8 cellular contexts compared by ENCODE assay signal in genomic region chr12:116276433-116277216, GRCh38. TPM values are rescaled to one million over a fixed set of nuclear protein-coding genes. Genes with fewer than 3 reads are reported as not detected.
DNase-seq lines count a peak whose midpoint lies in the region; ATAC-seq, FAIRE-seq and TF ChIP-seq lines count a peak whose summit lies in the region.

No MANE protein-coding gene starts in this region.

- FAIRE-seq in GM18507 (lab: Jason Lieb, UNC), result no peak

- no peaks in the 10 kb centered on the region for H3K36me3 ChIP-seq in liver (ENCODE audit: control insufficient read depth in 4 of 4, insufficient read depth in 3 of 4, low read depth in 1 of 4, low read length in 3 of 4)

- DNase-seq in GM18507 (ENCODE audit: extremely low spot score, insufficient read length, low read depth) (peak; percentile 23), NCI-H345 (lab: John Stamatoyannopoulos, UW) (peak; percentile 66), dorsolateral prefrontal cortex (peak; percentile 35 to 62 (median 50))
- DNase-seq in activated CD4-positive, alpha-beta T cell treated with anti-CD3 and anti-CD28 coated beads, Interleukin-2, amount 50 U/mL, for 48 hours, result peak; percentile 55 to 62
- DNase-seq in stimulated activated CD4-positive, alpha-beta T cell treated with anti-CD3 and anti-CD28 coated beads, Interleukin-4, amount 100 ng/mL, for 24 hours, result peak; percentile 61

- intact Hi-C loops in dorsolateral prefrontal cortex (cut with DNase I), result loop anchor here (1.0 to 10.0 kb wide), 12 partner anchors 34 to 461 kb away; partner anchors contain the start of genes MAP1LC3B2 (in 1 of the 2), RNFT2 (in 1 of the 2) and SPRING1 (in 1 of the 2)

- peak overlapping the region; percentile 67 to 93 for H3K9ac ChIP-seq in liver (ENCODE audit: low read depth in 1 of 2, low read length in 2 of 2)

- TF ChIP-seq CTCF in 22Rv1 (IDR thresholded peaks at IDR 0.05), result no peak
- peak in 25 of 56 donors; percentile 3 to 39 (median 22) for TF ChIP-seq CTCF in dorsolateral prefrontal cortex (IDR thresholded peaks at IDR 0.05 in 54 of 56, conservative IDR thresholded peaks at IDR 0.05 in 2 of 56; ENCODE audit: low read depth in 1 of 56, partially characterized antibody in 56 of 56)
- TF ChIP-seq CTCF in liver (IDR thresholded peaks at IDR 0.05; ENCODE audit: low read depth, low read length, missing input control), result no peak

- WGBS in liver, result under 1% methylated on average over 73 of the region's 73 CpGs

- H3K27ac ChIP-seq in 22Rv1 (peak overlapping the region; percentile 81), dorsolateral prefrontal cortex (peak overlapping the region; percentile 68 to 98 (median 92)), liver (ENCODE audit: low read depth in 1 of 2, low read length in 2 of 2) (peak overlapping the region; percentile 85 to 89)

- H3K4me1 ChIP-seq in liver (ENCODE audit: control insufficient read depth in 4 of 4, insufficient read depth in 4 of 4, low read length in 3 of 4), result peaks cover 3 to 27% (median 22%) of the 10 kb centered on the region in 4 donors

- ATAC-seq in HG03097 (IDR thresholded peaks at IDR 0.05; ENCODE audit: low FRiP score, unreplicated experiment), result peak; percentile 20

- H3K4me3 ChIP-seq in dorsolateral prefrontal cortex (peak overlapping the region; percentile 46 to 92 (median 80)), liver (ENCODE audit: low read depth in 1 of 3, low read length in 3 of 3) (peak overlapping the region; percentile 71 to 97 (median 96))

- H3K27me3 ChIP-seq in dorsolateral prefrontal cortex (no peaks in the 10 kb centered on the region), liver (ENCODE audit: control insufficient read depth in 4 of 4, insufficient read depth in 4 of 4, low read length in 3 of 4) (no peaks in the 10 kb centered on the region)

- no peaks in the 10 kb centered on the region for H3K9me3 ChIP-seq in liver (ENCODE audit: control insufficient read depth in 4 of 4, low read length in 3 of 4)

- peak; percentile 11 to 18 for TF ChIP-seq RAD21 in liver (IDR thresholded peaks at IDR 0.05)

TF ChIP-seq in liver, 16 proteins besides CTCF, POLR2A, EP300 and RAD21:
- no peak for TF ChIP-seq JUND (IDR thresholded peaks at IDR 0.05)
- peak; percentile 25 for TF ChIP-seq SP1 (IDR thresholded peaks at IDR 0.05)
- TF ChIP-seq TAF1 (conservative IDR thresholded peaks at IDR 0.05), result peak; percentile 24
- TF ChIP-seq HNF4A (conservative IDR thresholded peaks at IDR 0.05), result peak; percentile 39 to 55
- TF ChIP-seq HNF4G (IDR thresholded peaks at IDR 0.05), result no peak
- TF ChIP-seq MAX (IDR thresholded peaks at IDR 0.05), result peak; percentile 28
TF ChIP-seq in liver: peak in this region for 4.

RNA-seq across cellular contexts. Expression of gene MED13L, which starts 0.9 kb away (rescaled TPM):
- total RNA-seq in dorsolateral prefrontal cortex (100 to 1,000 TPM; 102 to 174 (median 140) TPM), liver (10 to 100 TPM; 62.2 to 94.0 TPM)
- 10 to 100 TPM in 1 of 2 donors, 1 to 10 TPM in 1; 7.9 to 13.3 TPM for polyA plus RNA-seq in liver

Comparison
In these comparisons a context has a peak if more than half of its experiments do, and no peak if none do; other contexts are left out.
1. Peak in every context shown above with its lines: DNase-seq, ATAC-seq, H3K4me3 ChIP-seq and H3K27ac ChIP-seq.